Comparison of ENCODE assay signal across 20 cellular contexts in genomic region chr4:180281726-180282125, GRCh38.
"Had no signal": no experiment of that assay in that cellular context is flagged by ENCODE, and none has a peak within 500 bp of the region (broad histone marks: within the 10 kb centered on the region; RNA-seq: fewer than 3 reads in every experiment).

No MANE protein-coding gene starts in this region.

- H3K4me1 Mint-ChIP-seq: activated CD4-positive, alpha-beta T cell treated with anti-CD3 and anti-CD28 coated beads, Interleukin-2, amount 10 ng/mL, durations not matched to agents 24 days and 14 days; activated T-helper 17 cell treated with anti-CD3 and anti-CD28 coated beads, Interleukin-2, amount 50 U/mL, for 72 hours; stimulated activated naive CD8-positive, alpha-beta T cell treated with anti-CD3 and anti-CD28 coated beads, Interleukin-15, amount 100 ng/mL, for 72 hours had no signal

- DNase-seq: activated CD4-positive, alpha-beta T cell treated with anti-CD3 and anti-CD28 coated beads, Interleukin-2, amount 10 ng/mL, durations not matched to agents 24 days and 14 days; activated CD4-positive, CD25-positive, alpha-beta regulatory T cell; activated CD8-positive, alpha-beta T cell treated with anti-CD3 and anti-CD28 coated beads for 36 hours; activated naive CD4-positive, alpha-beta T cell; activated naive CD8-positive, alpha-beta T cell treated with anti-CD3 and anti-CD28 coated beads, Interleukin-2, amount 10 ng/mL, durations not matched to agents 7 days and 5 days; activated T-cell treated with anti-CD3 and anti-CD28 coated beads, Interleukin-2, amount 50 U/mL, for 1 hour; anterior cingulate cortex; caudate nucleus; dorsolateral prefrontal cortex; foreskin fibroblast; midbrain; occipital lobe; stimulated activated CD4-positive, alpha-beta T cell treated with anti-CD3 and anti-CD28 coated beads, Interleukin-15, amount 100 ng/mL, for 24 hours; stimulated activated CD4-positive, alpha-beta T cell treated with anti-CD3 and anti-CD28 coated beads, Interleukin-2, amount 100 ng/mL, for 48 hours; stimulated activated naive CD8-positive, alpha-beta T cell treated with anti-CD3 and anti-CD28 coated beads, Interleukin-15, amount 100 ng/mL, for 72 hours; T-helper 9 cell; trophoblast cell had no signal

- H3K9me3 Mint-ChIP-seq: activated CD4-positive, alpha-beta T cell treated with anti-CD3 and anti-CD28 coated beads, Interleukin-2, amount 10 ng/mL, durations not matched to agents 24 days and 14 days; activated CD8-positive, alpha-beta T cell treated with anti-CD3 and anti-CD28 coated beads for 36 hours; activated naive CD8-positive, alpha-beta T cell treated with anti-CD3 and anti-CD28 coated beads, Interleukin-2, amount 10 ng/mL, durations not matched to agents 7 days and 5 days had no signal

- ATAC-seq: activated CD8-positive, alpha-beta T cell treated with anti-CD3 and anti-CD28 coated beads for 36 hours; activated T-helper 17 cell treated with anti-CD3 and anti-CD28 coated beads, Interleukin-2, amount 50 U/mL, for 72 hours; left lobe of liver; stimulated activated naive CD8-positive, alpha-beta T cell treated with anti-CD3 and anti-CD28 coated beads, Interleukin-15, amount 100 ng/mL, for 72 hours had no signal

- H3K27ac Mint-ChIP-seq: activated CD4-positive, alpha-beta T cell treated with anti-CD3 and anti-CD28 coated beads, Interleukin-2, amount 10 ng/mL, durations not matched to agents 24 days and 14 days; activated CD8-positive, alpha-beta T cell treated with anti-CD3 and anti-CD28 coated beads for 36 hours; activated naive CD8-positive, alpha-beta T cell treated with anti-CD3 and anti-CD28 coated beads, Interleukin-2, amount 10 ng/mL, durations not matched to agents 7 days and 5 days; activated T-helper 17 cell treated with anti-CD3 and anti-CD28 coated beads, Interleukin-2, amount 50 U/mL, for 72 hours; stimulated activated naive CD8-positive, alpha-beta T cell treated with anti-CD3 and anti-CD28 coated beads, Interleukin-15, amount 100 ng/mL, for 72 hours had no signal

- H3K27me3 Mint-ChIP-seq: activated CD4-positive, alpha-beta T cell treated with anti-CD3 and anti-CD28 coated beads, Interleukin-2, amount 10 ng/mL, durations not matched to agents 24 days and 14 days; activated CD8-positive, alpha-beta T cell treated with anti-CD3 and anti-CD28 coated beads for 36 hours; activated naive CD8-positive, alpha-beta T cell treated with anti-CD3 and anti-CD28 coated beads, Interleukin-2, amount 10 ng/mL, durations not matched to agents 7 days and 5 days; activated T-helper 17 cell treated with anti-CD3 and anti-CD28 coated beads, Interleukin-2, amount 50 U/mL, for 72 hours; brain; stimulated activated naive CD8-positive, alpha-beta T cell treated with anti-CD3 and anti-CD28 coated beads, Interleukin-15, amount 100 ng/mL, for 72 hours had no signal

- H3K4me3 Mint-ChIP-seq: activated CD4-positive, alpha-beta T cell treated with anti-CD3 and anti-CD28 coated beads, Interleukin-2, amount 10 ng/mL, durations not matched to agents 24 days and 14 days; activated CD8-positive, alpha-beta T cell treated with anti-CD3 and anti-CD28 coated beads for 36 hours; activated naive CD8-positive, alpha-beta T cell treated with anti-CD3 and anti-CD28 coated beads, Interleukin-2, amount 10 ng/mL, durations not matched to agents 7 days and 5 days; activated T-helper 17 cell treated with anti-CD3 and anti-CD28 coated beads, Interleukin-2, amount 50 U/mL, for 72 hours; stimulated activated naive CD8-positive, alpha-beta T cell treated with anti-CD3 and anti-CD28 coated beads, Interleukin-15, amount 100 ng/mL, for 72 hours had no signal

- H3K36me3 Mint-ChIP-seq: activated naive CD8-positive, alpha-beta T cell treated with anti-CD3 and anti-CD28 coated beads, Interleukin-2, amount 10 ng/mL, durations not matched to agents 7 days and 5 days; brain had no signal
